ENCODE assay signal across 11 cellular contexts in the genomic region with DNA sequence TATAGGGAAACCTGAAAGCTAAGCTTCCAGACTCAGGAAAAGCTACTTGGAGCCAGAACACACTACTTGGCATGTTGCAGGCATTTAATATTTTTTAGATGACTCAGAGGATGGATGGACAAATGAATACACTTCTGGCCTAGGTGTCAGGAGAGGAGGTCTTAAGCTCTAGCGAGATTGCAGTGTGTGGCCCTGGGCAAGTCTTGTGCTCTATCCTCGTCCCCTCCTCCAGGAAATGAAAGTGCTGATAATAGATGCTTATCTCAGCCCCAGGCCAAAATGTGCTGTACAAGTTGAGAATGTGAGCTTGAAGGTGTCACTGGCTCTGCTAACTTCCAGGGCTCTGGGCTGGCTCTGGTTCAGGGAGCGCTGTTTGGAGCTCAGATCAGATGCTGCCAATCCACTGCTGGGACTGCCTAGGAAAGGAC.
DNase-seq lines count a peak whose midpoint lies in the region; ATAC-seq and TF ChIP-seq lines count a peak whose summit lies in the region.
"Had no signal": no experiment of that assay in that cellular context is flagged by ENCODE, and none has a peak within 500 bp of the region (broad histone marks: within the 10 kb centered on the region; RNA-seq: fewer than 3 reads in every experiment).

No MANE protein-coding gene starts in this region.

- DNase-seq in AG09309 (ENCODE audit: low read depth) (peak; percentile 40), LNCaP clone FGC (ENCODE audit: low read depth) (peak; percentile 90), cardiac fibroblast (ENCODE audit: low read depth in 2 of 2) (peak; percentile 78 to 89), left lung (no peak), NCI-H345 treated with DMSO at 0.1 percent for 48 hours (lab: John Stamatoyannopoulos, UW; ENCODE audit: unreplicated experiment) (no peak), NCI-H2227 (lab: John Stamatoyannopoulos, UW; ENCODE audit: unreplicated experiment) (no peak)
- no peak for DNase-seq in activated CD8-positive, alpha-beta T cell treated with anti-CD3 and anti-CD28 coated beads for 36 hours
- DNase-seq: CD8-positive, alpha-beta T cell; NCI-H1436; T-cell had no signal

- H3K27me3 ChIP-seq in left lung, result no peaks in the 10 kb centered on the region

- no peaks in the 10 kb centered on the region for H3K9me3 Mint-ChIP-seq in activated CD8-positive, alpha-beta T cell treated with anti-CD3 and anti-CD28 coated beads for 36 hours
- H3K9me3 Mint-ChIP-seq: CD8-positive, alpha-beta T cell; T-cell had no signal

- H3K4me3 ChIP-seq in AG09309 (ENCODE audit: control insufficient read depth, low read depth, low read length) (no peak overlapping the region), LNCaP clone FGC (ENCODE audit: low read depth, low read length) (no peak overlapping the region), cardiac fibroblast (replicated peaks in 1 of 2; ENCODE audit: low read depth in 2 of 2, low read length in 2 of 2) (no peak overlapping the region), left lung (no peak overlapping the region)

- CTCF ChIA-PET in activated CD8-positive, alpha-beta T cell treated with anti-CD3 and anti-CD28 coated beads for 36 hours (lab: Charles Lee), result no interaction called here

- no peaks in the 10 kb centered on the region for H3K4me1 Mint-ChIP-seq in activated CD8-positive, alpha-beta T cell treated with anti-CD3 and anti-CD28 coated beads for 36 hours (ENCODE audit: low read depth)
- H3K4me1 Mint-ChIP-seq: T-cell had no signal

- H3K36me3 Mint-ChIP-seq in activated CD8-positive, alpha-beta T cell treated with anti-CD3 and anti-CD28 coated beads for 36 hours (ENCODE audit: low read depth), result no peaks in the 10 kb centered on the region
- H3K36me3 Mint-ChIP-seq: CD8-positive, alpha-beta T cell; T-cell had no signal

- intact Hi-C loops in left lung (cut with DNase I), result no loop called here
- intact Hi-C loops in activated CD8-positive, alpha-beta T cell treated with anti-CD3 and anti-CD28 coated beads for 36 hours (cut with micrococcal nuclease), result no loop called here

- peaks cover 1% of the 10 kb centered on the region for H3K27me3 Mint-ChIP-seq in activated CD8-positive, alpha-beta T cell treated with anti-CD3 and anti-CD28 coated beads for 36 hours

- no peaks in the 10 kb centered on the region for H3K4me1 ChIP-seq in left lung

- POLR2A ChIA-PET in activated CD8-positive, alpha-beta T cell treated with anti-CD3 and anti-CD28 coated beads for 36 hours (lab: Charles Lee), result no interaction called here

- ATAC-seq in left lung (peak; percentile 54), HG03469 (IDR thresholded peaks at IDR 0.05; ENCODE audit: unreplicated experiment) (no peak)
- no peak for ATAC-seq in activated CD8-positive, alpha-beta T cell treated with anti-CD3 and anti-CD28 coated beads for 36 hours
- ATAC-seq: CD8-positive, alpha-beta T cell; T-cell had no signal

- no peak overlapping the region for H3K27ac ChIP-seq in left lung

- no peak overlapping the region for H3K27ac Mint-ChIP-seq in activated CD8-positive, alpha-beta T cell treated with anti-CD3 and anti-CD28 coated beads for 36 hours
- H3K27ac Mint-ChIP-seq: CD8-positive, alpha-beta T cell; T-cell had no signal

- H3K4me3 Mint-ChIP-seq in activated CD8-positive, alpha-beta T cell treated with anti-CD3 and anti-CD28 coated beads for 36 hours, result no peak overlapping the region
- H3K4me3 Mint-ChIP-seq: CD8-positive, alpha-beta T cell; T-cell had no signal

- no peaks in the 10 kb centered on the region for H3K36me3 ChIP-seq in left lung

- H3K9me3 ChIP-seq in left lung, result no peaks in the 10 kb centered on the region

- TF ChIP-seq CTCF in AG09309 (IDR thresholded peaks at IDR 0.05; ENCODE audit: control insufficient read depth, insufficient read depth, low read depth, low read length, missing control alignments), result no peak
- TF ChIP-seq CTCF in LNCaP clone FGC (IDR thresholded peaks at IDR 0.05; ENCODE audit: control insufficient read depth, extremely low read depth, insufficient read depth), result no peak
- no peak for TF ChIP-seq CTCF in cardiac fibroblast (IDR thresholded peaks at IDR 0.05; ENCODE audit: low read depth, low read length)
- TF ChIP-seq CTCF in left lung (IDR thresholded peaks at IDR 0.05), result no peak
- TF ChIP-seq CTCF in activated CD8-positive, alpha-beta T cell treated with anti-CD3 and anti-CD28 coated beads for 36 hours (IDR thresholded peaks at IDR 0.05), result no peak

Comparison
In these comparisons a context has a peak if more than half of its experiments do, and no peak if none do; other contexts are left out.
1. DNase-seq: peak in AG09309 (single experiment), LNCaP clone FGC (single experiment) and cardiac fibroblast (2 of 2); none in left lung (0 of 2), activated CD8-positive, alpha-beta T cell treated with anti-CD3 and anti-CD28 coated beads for 36 hours (single experiment), NCI-H345 treated with DMSO at 0.1 percent for 48 hours (single experiment) and NCI-H2227 (single experiment).